In genomic region chr2:100417745-100418090, GRCh38 we compare ENCODE assay signal across 8 cellular contexts. TPM values are rescaled to one million over a fixed set of nuclear protein-coding genes. Genes with fewer than 3 reads are reported as not detected.
DNase-seq lines count a peak whose midpoint lies in the region; ATAC-seq and TF ChIP-seq lines count a peak whose summit lies in the region.

No MANE protein-coding gene starts in this region.

- peaks cover 3% of the 10 kb centered on the region for H3K4me1 ChIP-seq in CD8-positive, alpha-beta memory T cell (ENCODE audit: insufficient read depth, low read length)
- H3K4me1 ChIP-seq in PC-3 (ENCODE audit: insufficient read depth, low read length) = peaks cover 24% of the 10 kb centered on the region

- H3K4me2 ChIP-seq in PC-3 (ENCODE audit: low read length) = peak overlapping the region; percentile 97

- peaks cover 0 to 10% (median 0%) of the 10 kb centered on the region in 3 donors for H3K36me3 Mint-ChIP-seq in CD8-positive, alpha-beta memory T cell
- H3K36me3 Mint-ChIP-seq in osteocyte (ENCODE audit: unreplicated experiment) = peaks cover under 1% of the 10 kb centered on the region

- H3K4me3 ChIP-seq in CD8-positive, alpha-beta memory T cell (ENCODE audit: low read length) = peak overlapping the region; percentile 22
- peak overlapping the region; percentile 77 for H3K4me3 ChIP-seq in PC-3 (ENCODE audit: low read length)
- H3K4me3 ChIP-seq in epithelial cell of esophagus (ENCODE audit: low read length) = peak overlapping the region; percentile 41

- peaks cover 17 to 31% (median 23%) of the 10 kb centered on the region in 3 donors for H3K4me1 Mint-ChIP-seq in CD8-positive, alpha-beta memory T cell
- peaks cover 20% of the 10 kb centered on the region for H3K4me1 Mint-ChIP-seq in osteocyte (ENCODE audit: unreplicated experiment)

- no peak overlapping the region for H3K27ac ChIP-seq in CD8-positive, alpha-beta memory T cell (ENCODE audit: low read depth, low read length)
- H3K27ac ChIP-seq in PC-3 (ENCODE audit: low read length) = peak overlapping the region; percentile 20; the same call in 1 of the 2 replicates

- H3K9ac ChIP-seq in PC-3 (ENCODE audit: low read length) = peak overlapping the region; percentile 76

- H3K9me2 ChIP-seq in PC-3 (replicated peaks; ENCODE audit: low read length) = no peaks in the 10 kb centered on the region

- no peak for ATAC-seq in PC-3

- BruUV-seq in PC-3 (replicated peaks; lab: Mats Ljungman, UMichigan) = no TSS peak

- peaks cover 21% of the 10 kb centered on the region for H3K79me2 ChIP-seq in PC-3 (ENCODE audit: low read length)

- H3K4me3 Mint-ChIP-seq in CD8-positive, alpha-beta memory T cell = peak overlapping the region; percentile 76 to 88 (median 83)
- peak overlapping the region; percentile 81 for H3K4me3 Mint-ChIP-seq in osteocyte (ENCODE audit: unreplicated experiment)

- no peaks in the 10 kb centered on the region for H3K27me3 Mint-ChIP-seq in CD8-positive, alpha-beta memory T cell
- H3K27me3 Mint-ChIP-seq in osteocyte (ENCODE audit: unreplicated experiment) = no peaks in the 10 kb centered on the region

- no peak for DNase-seq in CD8-positive, alpha-beta memory T cell
- DNase-seq in PC-3 (no peak), epithelial cell of esophagus (ENCODE audit: low read depth) (no peak), osteocyte (ENCODE audit: extremely low spot score, unreplicated experiment) (no peak), NCI-H748 treated with DMSO at 0.1 percent for 48 hours (lab: John Stamatoyannopoulos, UW) (no peak), NCI-H1105 (lab: John Stamatoyannopoulos, UW) (no peak), DMS153 treated with DMSO at 0.1 percent for 48 hours (lab: John Stamatoyannopoulos, UW; ENCODE audit: unreplicated experiment) (no peak), GM19238 (ENCODE audit: insufficient read length, low spot score) (no peak)

- POLR2A ChIA-PET in CD8-positive, alpha-beta memory T cell (lab: Charles Lee) = interaction anchor here (1.6 kb wide), 1 partner anchor 145 kb away, joined by 4 read pairs; the partner anchor contains the start of gene PDCL3
- POLR2A ChIA-PET in PC-3 (lab: Charles Lee; ENCODE audit: unreplicated experiment) = no interaction called here

- H3K9me3 Mint-ChIP-seq in CD8-positive, alpha-beta memory T cell = no peaks in the 10 kb centered on the region
- no peaks in the 10 kb centered on the region for H3K9me3 Mint-ChIP-seq in osteocyte (ENCODE audit: unreplicated experiment)

- H2AFZ ChIP-seq in PC-3 (ENCODE audit: low read length) = peak overlapping the region; percentile 97

- CTCF ChIA-PET in CD8-positive, alpha-beta memory T cell (lab: Charles Lee) = no interaction called here
- CTCF ChIA-PET in PC-3 (lab: Charles Lee) = no interaction called here

- H3K27ac Mint-ChIP-seq in CD8-positive, alpha-beta memory T cell = peak overlapping the region in 4 of 8 donors; percentile 33 to 80 (median 53)
- peak overlapping the region; percentile 81 for H3K27ac Mint-ChIP-seq in osteocyte (ENCODE audit: unreplicated experiment)

- intact Hi-C loops in PC-3 (cut with micrococcal nuclease) = no loop called here

- H3F3A ChIP-seq in PC-3 (ENCODE audit: low read length, unreplicated experiment) = peaks cover 3% of the 10 kb centered on the region

- no peaks in the 10 kb centered on the region for H3K36me3 ChIP-seq in CD8-positive, alpha-beta memory T cell (ENCODE audit: insufficient read depth, low read length)
- no peaks in the 10 kb centered on the region for H3K36me3 ChIP-seq in PC-3 (ENCODE audit: low read depth, low read length)

- no peaks in the 10 kb centered on the region for H3K9me3 ChIP-seq in CD8-positive, alpha-beta memory T cell (ENCODE audit: low read length)
- no peaks in the 10 kb centered on the region for H3K9me3 ChIP-seq in PC-3 (ENCODE audit: low read length)

- H4K20me1 ChIP-seq in PC-3 (ENCODE audit: low read length) = no peaks in the 10 kb centered on the region

- no peaks in the 10 kb centered on the region for H3K27me3 ChIP-seq in CD8-positive, alpha-beta memory T cell (ENCODE audit: insufficient read depth, low read length, poor library complexity, severe bottlenecking)
- H3K27me3 ChIP-seq in PC-3 (ENCODE audit: low read length) = no peaks in the 10 kb centered on the region

- no peak for TF ChIP-seq CTCF in PC-3 (conservative IDR thresholded peaks at IDR 0.05; ENCODE audit: low read depth, low read length)
- no peak for TF ChIP-seq CTCF in epithelial cell of esophagus (IDR thresholded peaks at IDR 0.05; ENCODE audit: insufficient read depth, low read depth, low read length, missing control alignments)
- TF ChIP-seq CTCF in osteocyte (IDR thresholded peaks at IDR 0.05) = no peak

RNA-seq across cellular contexts. Expression of gene CHST10, which starts 0.2 kb away (rescaled TPM):
- total RNA-seq in CD8-positive, alpha-beta memory T cell = 10 to 100 TPM; 11.0 to 15.5 TPM
- 7.2 TPM for polyA plus RNA-seq in CD8-positive, alpha-beta memory T cell
- total RNA-seq in PC-3 (2014; rRNA removed) = 13.4 and 17.8 TPM in 2 replicates
- total RNA-seq in osteocyte = 14.4 and 17.3 TPM in 2 replicates

RNA-seq across cellular contexts. Expression of gene NMS, which starts 52.6 kb away (rescaled TPM):
- not detected for total RNA-seq in CD8-positive, alpha-beta memory T cell
- polyA plus RNA-seq in CD8-positive, alpha-beta memory T cell = not detected
- total RNA-seq in PC-3 (2014; rRNA removed) = not detected in 2 replicates
- total RNA-seq in osteocyte = not detected in 2 replicates

Comparison
In these comparisons a context has a peak if more than half of its experiments do, and no peak if none do; other contexts are left out.
1. H3K4me3 ChIP-seq: peak in every context shown above with its lines; median percentile 77 in PC-3; 41 in epithelial cell of esophagus; 22 in CD8-positive, alpha-beta memory T cell.